26 cellular contexts compared by ENCODE assay signal in genomic region chr12:105386431-105386830, GRCh38.
"Had no signal": no experiment of that assay in that cellular context is flagged by ENCODE, and none has a peak within 500 bp of the region (broad histone marks: within the 10 kb centered on the region; RNA-seq: fewer than 3 reads in every experiment).

No MANE protein-coding gene starts in this region.

- H3K4me1 Mint-ChIP-seq: naive B cell; natural killer cell; nephron progenitor cell; stimulated activated naive B cell treated with anti-CD40 and anti-IgM and Interleukin-4, amounts not matched to agents 10 μg/mL and 1 μg/mL and 100 μg/mL, for 72 hours had no signal

- H3K27ac Mint-ChIP-seq: mesothelial cell of epicardium; natural killer cell; nephron progenitor cell; stimulated activated naive B cell treated with anti-CD40 and anti-IgM and Interleukin-4, amounts not matched to agents 10 μg/mL and 1 μg/mL and 100 μg/mL, for 72 hours had no signal

- DNase-seq: islet precursor cell; left ventricle myocardium inferior; mesendoderm; naive B cell; natural killer cell; nephron progenitor cell; ovary; retina; right cardiac atrium; stimulated activated CD4-positive, alpha-beta T cell treated with anti-CD3 and anti-CD28 coated beads, Interleukin-12 subunit alpha, Interleukin-12 subunit beta, amount 100 ng/mL, for 4 hours; stimulated activated CD4-positive, alpha-beta T cell treated with anti-CD3 and anti-CD28 coated beads, Interleukin-15, amount 100 ng/mL, for 24 hours; stimulated activated CD4-positive, alpha-beta T cell treated with anti-CD3 and anti-CD28 coated beads, Interleukin-2, amount 100 ng/mL, for 24 hours; stimulated activated CD4-positive, alpha-beta T cell treated with anti-CD3 and anti-CD28 coated beads, Interleukin-4, amount 100 ng/mL, for 1 hour; stimulated activated naive B cell treated with anti-CD40 and anti-IgM and Interleukin-4, amounts not matched to agents 10 μg/mL and 1 μg/mL and 100 μg/mL, for 72 hours; stimulated activated naive CD8-positive, alpha-beta T cell treated with anti-CD3 and anti-CD28 coated beads, Interleukin-15, Interleukin-2, amounts not matched to agents 100 U/mL and 50 U/mL, for 24 hours; stomach; testis; thyroid gland; transverse colon; upper lobe of left lung had no signal

- H3K9me3 ChIP-seq: left ventricle myocardium inferior, ovary, prostate gland, stomach, testis, thyroid gland, transverse colon, upper lobe of left lung, vagina had no signal

- H3K4me3 Mint-ChIP-seq: mesothelial cell of epicardium; naive B cell; natural killer cell; nephron progenitor cell; stimulated activated naive B cell treated with anti-CD40 and anti-IgM and Interleukin-4, amounts not matched to agents 10 μg/mL and 1 μg/mL and 100 μg/mL, for 72 hours had no signal

- H3K27me3 ChIP-seq: ovary, stomach, testis, thyroid gland, transverse colon, upper lobe of left lung, vagina had no signal

- H3K27me3 Mint-ChIP-seq: naive B cell; stimulated activated naive B cell treated with anti-CD40 and anti-IgM and Interleukin-4, amounts not matched to agents 10 μg/mL and 1 μg/mL and 100 μg/mL, for 72 hours had no signal

- H3K27ac ChIP-seq: left ventricle myocardium inferior, ovary, prostate gland, skin epidermis, stomach, testis, thyroid gland, transverse colon, upper lobe of left lung, vagina had no signal

- H3K4me3 ChIP-seq: left ventricle myocardium inferior, lung, ovary, prostate gland, skin epidermis, stomach, testis, thyroid gland, transverse colon, upper lobe of left lung, vagina had no signal

- H3K36me3 ChIP-seq: left ventricle myocardium inferior, ovary, prostate gland, stomach, thyroid gland, transverse colon, upper lobe of left lung, vagina had no signal

- H3K36me3 Mint-ChIP-seq: mesothelial cell of epicardium; naive B cell; natural killer cell; stimulated activated naive B cell treated with anti-CD40 and anti-IgM and Interleukin-4, amounts not matched to agents 10 μg/mL and 1 μg/mL and 100 μg/mL, for 72 hours had no signal

- H3K4me1 ChIP-seq: prostate gland, testis had no signal

- ATAC-seq: natural killer cell; right cardiac atrium; sciatic nerve; stimulated activated naive B cell treated with anti-CD40 and anti-IgM and Interleukin-4, amounts not matched to agents 10 μg/mL and 1 μg/mL and 100 μg/mL, for 72 hours; stimulated activated naive CD8-positive, alpha-beta T cell treated with anti-CD3 and anti-CD28 coated beads, Interleukin-15, Interleukin-2, amounts not matched to agents 100 U/mL and 50 U/mL, for 24 hours had no signal

- H3K9me3 Mint-ChIP-seq: mesothelial cell of epicardium; naive B cell; natural killer cell; nephron progenitor cell; stimulated activated naive B cell treated with anti-CD40 and anti-IgM and Interleukin-4, amounts not matched to agents 10 μg/mL and 1 μg/mL and 100 μg/mL, for 72 hours had no signal
